Comparison of ENCODE assay signal across 21 cellular contexts in the genomic region with DNA sequence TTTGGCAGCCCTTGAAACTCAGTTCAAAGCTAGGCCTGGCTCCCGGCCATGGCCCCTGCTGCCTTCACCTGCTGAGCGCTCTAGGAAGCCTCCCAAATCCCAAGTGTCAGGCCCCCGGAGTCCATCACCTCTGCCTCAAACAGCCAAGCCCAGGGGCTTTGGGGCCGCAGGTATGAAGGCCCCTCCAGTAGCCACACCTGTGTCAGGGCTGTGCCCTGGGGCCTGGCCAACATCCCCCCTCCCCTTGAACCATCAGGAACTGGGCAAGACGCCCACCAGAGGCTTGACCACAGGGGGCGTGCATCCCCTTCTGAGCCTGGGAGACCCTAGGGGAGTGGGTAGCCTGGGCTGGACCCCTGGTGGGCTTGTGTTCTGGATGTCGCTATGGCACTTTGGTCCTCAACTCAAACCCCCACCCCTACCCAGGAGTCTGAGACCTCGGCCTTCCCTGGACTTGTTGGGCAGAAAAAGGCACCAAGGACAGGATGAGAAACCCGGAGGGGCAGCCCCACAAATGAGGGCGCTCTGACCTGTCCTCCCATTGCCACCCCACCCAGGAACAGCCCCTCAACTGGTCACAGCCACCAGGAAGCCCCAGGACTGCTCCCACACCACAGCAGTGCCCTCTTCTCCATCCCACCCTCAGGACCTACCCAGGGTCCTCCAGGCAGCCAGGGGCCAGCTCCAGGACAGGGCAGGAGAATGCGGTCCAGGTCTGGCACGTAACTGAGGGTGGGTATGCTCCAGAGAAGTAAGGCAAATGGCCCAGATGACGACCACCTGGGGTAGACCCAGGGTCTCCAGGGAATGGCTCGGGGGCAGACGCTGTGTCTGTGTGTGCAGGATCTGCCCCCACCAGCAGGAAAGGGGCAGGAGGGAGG. TPM values are rescaled to one million over a fixed set of nuclear protein-coding genes. Genes with fewer than 3 reads are reported as not detected.
A peak's percentile ranks its signal among the peaks of the same experiment; 100 is the strongest.
DNase-seq lines count a peak whose midpoint lies in the region; ATAC-seq and TF ChIP-seq lines count a peak whose summit lies in the region.
"Had no signal": no experiment of that assay in that cellular context is flagged by ENCODE, and none has a peak within 500 bp of the region (broad histone marks: within the 10 kb centered on the region; RNA-seq: fewer than 3 reads in every experiment).

No MANE protein-coding gene starts in this region.

- no peaks in the 10 kb centered on the region for H3K9me3 Mint-ChIP-seq in natural killer cell
- H3K9me3 Mint-ChIP-seq: naive thymus-derived CD8-positive, alpha-beta T cell had no signal

- H3K4me1 Mint-ChIP-seq in natural killer cell: peaks cover 0 to 43% of the 10 kb centered on the region in 2 donors

- H3K27ac ChIP-seq in SK-N-MC: peak overlapping the region; percentile 62; the same call in 1 of the 2 replicates
- H3K27ac ChIP-seq: foreskin keratinocyte, KMS-11 had no signal

- peak; percentile 16 for DNase-seq in NCI-H345 (lab: John Stamatoyannopoulos, UW)
- DNase-seq in NCI-H345 treated with DMSO at 0.1 percent for 48 hours (lab: John Stamatoyannopoulos, UW; ENCODE audit: unreplicated experiment): no peak
- DNase-seq in Daoy (ENCODE audit: low read depth): peak; percentile 2
- no peak for DNase-seq in SK-N-MC (ENCODE audit: low read depth, low spot score)
- DNase-seq in natural killer cell: no peak
- no peak for DNase-seq in NCI-H526 (lab: John Stamatoyannopoulos, UW)
- DNase-seq: 8988T; Caco-2; caudate nucleus; foreskin keratinocyte; naive thymus-derived CD8-positive, alpha-beta T cell; NCI-H146; NCI-H524 treated with DMSO at 0.1 percent for 48 hours; right cardiac atrium; RPMI8226; stimulated activated CD4-positive, alpha-beta T cell treated with anti-CD3 and anti-CD28 coated beads, Interleukin-2, amount 100 ng/mL, for 48 hours; T1000 had no signal

- H3K27ac Mint-ChIP-seq in natural killer cell: peak overlapping the region; percentile 95 to 96
- H3K27ac Mint-ChIP-seq: activated naive CD8-positive, alpha-beta T cell had no signal

- H3K36me3 ChIP-seq in SK-N-MC (ENCODE audit: insufficient read depth, low read length): peaks cover 3% of the 10 kb centered on the region; the same call in 1 of the 2 replicates

- H3K9ac ChIP-seq in SK-N-MC (ENCODE audit: insufficient read length): no peak overlapping the region
- H3K9ac ChIP-seq: KMS-11 had no signal

- H3K9me3 ChIP-seq in SK-N-MC (ENCODE audit: low read depth, low read length): no peaks in the 10 kb centered on the region
- H3K9me3 ChIP-seq: Caco-2 had no signal

- intact Hi-C loops in natural killer cell (cut with micrococcal nuclease): no loop called here

- ATAC-seq in natural killer cell: no peak
- no peak for ATAC-seq in GM19463 (IDR thresholded peaks at IDR 0.05; ENCODE audit: unreplicated experiment)
- no peak for ATAC-seq in HG02884 (IDR thresholded peaks at IDR 0.05; ENCODE audit: unreplicated experiment)
- ATAC-seq: foreskin keratinocyte; naive thymus-derived CD8-positive, alpha-beta T cell; right cardiac atrium had no signal

- no peak overlapping the region for H3K4me3 Mint-ChIP-seq in natural killer cell

- no peaks in the 10 kb centered on the region for H3K27me3 Mint-ChIP-seq in natural killer cell (ENCODE audit: low read depth in 2 of 2)
- H3K27me3 Mint-ChIP-seq: activated naive CD8-positive, alpha-beta T cell; naive thymus-derived CD8-positive, alpha-beta T cell had no signal

- H3K36me3 Mint-ChIP-seq in natural killer cell: no peaks in the 10 kb centered on the region

- TF ChIP-seq CTCF in natural killer cell (IDR thresholded peaks at IDR 0.05): no peak

- no peak overlapping the region for H3K4me3 ChIP-seq in SK-N-MC

RNA-seq across cellular contexts. Expression of a gene that starts 4.2 kb away (rescaled TPM):
- 126 and 156 TPM in 2 replicates for total RNA-seq in Daoy (2014; rRNA removed; shearing (Covaris generic))
- total RNA-seq in natural killer cell: 10 to 100 TPM; 29.5 to 38.8 (median 38.6) TPM

RNA-seq across cellular contexts. Expression of a gene that starts 4.8 kb away (rescaled TPM):
- total RNA-seq in Daoy (2014; rRNA removed; shearing (Covaris generic)): 19.9 and 20.6 TPM in 2 replicates
- 10 to 100 TPM; 18.2 to 26.9 (median 20.8) TPM for total RNA-seq in natural killer cell

RNA-seq across cellular contexts. Expression of a gene that starts 5.0 kb away (rescaled TPM):
- total RNA-seq in Daoy (2014; rRNA removed; shearing (Covaris generic)): 24.5 and 34.9 TPM in 2 replicates
- 10 to 100 TPM; 23.4 to 43.7 (median 32.5) TPM for total RNA-seq in natural killer cell

RNA-seq across cellular contexts. Expression of a gene that starts 32.2 kb away (rescaled TPM):
- 3.5 and 10.9 TPM in 2 replicates for total RNA-seq in Daoy (2014; rRNA removed; shearing (Covaris generic))
- 1 to 10 TPM; 1.9 to 2.9 (median 2.3) TPM for total RNA-seq in natural killer cell

Comparison
In these comparisons a context has a peak if more than half of its experiments do, and no peak if none do; other contexts are left out.
1. DNase-seq: peak in NCI-H345 (single experiment) and Daoy (single experiment); none in NCI-H345 treated with DMSO at 0.1 percent for 48 hours (single experiment), SK-N-MC (single experiment), natural killer cell (single experiment) and NCI-H526 (0 of 2).